In the genomic region with DNA sequence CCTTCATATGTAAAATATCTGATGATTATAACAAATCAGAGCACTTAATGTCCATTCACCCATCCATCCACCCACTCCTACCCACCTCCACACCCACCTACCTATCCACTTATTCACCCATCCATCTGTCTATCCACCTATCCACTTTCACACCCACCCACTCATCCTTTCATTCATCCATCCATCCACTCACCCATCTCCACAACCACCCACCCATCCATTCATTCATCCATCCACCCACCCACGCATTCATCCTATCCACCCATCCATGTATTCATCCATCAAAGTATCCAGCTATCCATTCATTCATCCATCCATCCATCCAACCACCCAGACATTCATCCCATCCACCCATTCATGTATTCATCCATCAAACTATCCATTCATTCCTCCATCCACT, we compare ENCODE assay signal across 33 cellular contexts.
"Had no signal": no experiment of that assay in that cellular context is flagged by ENCODE, and none has a peak within 500 bp of the region (broad histone marks: within the 10 kb centered on the region; RNA-seq: fewer than 3 reads in every experiment).

No MANE protein-coding gene starts in this region.

- H3K4me1 ChIP-seq: adrenal gland, body of pancreas, breast epithelium had no signal

- H3K9me3 ChIP-seq: adrenal gland, body of pancreas, breast epithelium had no signal

- FAIRE-seq: astrocyte, TTC549 had no signal

- ATAC-seq: activated CD8-positive, alpha-beta T cell treated with anti-CD3 and anti-CD28 coated beads for 36 hours; activated naive CD4-positive, alpha-beta T cell treated with anti-CD3 and anti-CD28 coated beads, Interleukin-2, amount 50 U/mL, for 72 hours; activated T-cell treated with anti-CD3 and anti-CD28 coated beads, Interleukin-2, amount 50 U/mL, for 4 hours; activated T-cell treated with anti-CD3 and anti-CD28 coated beads, Interleukin-2, amount 50 U/mL, for 72 hours; activated T-helper 17 cell treated with anti-CD3 and anti-CD28 coated beads, Interleukin-2, amount 50 U/mL, for 72 hours; body of pancreas had no signal

- H3K36me3 ChIP-seq: adrenal gland, brain microvascular endothelial cell, breast epithelium had no signal

- DNase-seq: activated B cell treated with CpG ODN at 0.5 μM for 24 hours; activated CD4-positive, alpha-beta memory T cell treated with anti-CD3 and anti-CD28 coated beads for 36 hours; activated CD4-positive, alpha-beta T cell treated with anti-CD3 and anti-CD28 coated beads for 4 hours; activated CD4-positive, alpha-beta T cell treated with anti-CD3 and anti-CD28 coated beads, Interleukin-2, amount 10 ng/mL, durations not matched to agents 24 days and 14 days; activated CD4-positive, alpha-beta T cell treated with anti-CD3 and anti-CD28 coated beads, Interleukin-2, amount 50 U/mL, for 1 hour; activated CD4-positive, alpha-beta T cell treated with anti-CD3 and anti-CD28 coated beads, Interleukin-2, amount 50 U/mL, for 4 hours; activated CD4-positive, CD25-positive, alpha-beta regulatory T cell treated with anti-CD3 and anti-CD28 coated beads, Interleukin-2, amount 50 U/mL, for 72 hours; activated CD8-positive, alpha-beta memory T cell treated with anti-CD3 and anti-CD28 coated beads, Interleukin-2, amount 50 U/mL, for 4 hours; activated CD8-positive, alpha-beta T cell treated with anti-CD3 and anti-CD28 coated beads for 36 hours; activated effector memory CD4-positive, alpha-beta T cell treated with anti-CD3 and anti-CD28 coated beads, Interleukin-2, amount 50 U/mL, for 16 hours; activated gamma-delta T cell treated with Interleukin-2 at 50 U/mL for 16 hours; activated naive CD4-positive, alpha-beta T cell; activated naive CD4-positive, alpha-beta T cell treated with anti-CD3 and anti-CD28 coated beads for 36 hours; activated naive CD4-positive, alpha-beta T cell treated with anti-CD3 and anti-CD28 coated beads, Interleukin-2, amount 50 U/mL, for 16 hours; activated naive CD8-positive, alpha-beta T cell treated with anti-CD3 and anti-CD28 coated beads for 36 hours; activated T-cell treated with anti-CD3 and anti-CD28 coated beads for 4 hours; activated T-cell treated with anti-CD3 and anti-CD28 coated beads, Interleukin-2, amount 50 U/mL, for 1 hour; activated T-cell treated with anti-CD3 and anti-CD28 coated beads, Interleukin-2, amount 50 U/mL, for 4 hours; activated T-cell treated with anti-CD3 and anti-CD28 coated beads, Interleukin-2, amount 50 U/mL, for 72 hours; adrenal gland; amniotic stem cell; aorta; body of pancreas; brain microvascular endothelial cell; central memory CD4-positive, alpha-beta T cell; T-helper 2 cell; T-helper 9 cell had no signal

- H3K27ac ChIP-seq: adrenal gland, body of pancreas, brain microvascular endothelial cell, breast epithelium, VCaP had no signal

- H3K27me3 ChIP-seq: adrenal gland, body of pancreas, brain microvascular endothelial cell, breast epithelium had no signal

- H3K4me3 ChIP-seq: adrenal gland, body of pancreas, breast epithelium had no signal
